In the genomic region with DNA sequence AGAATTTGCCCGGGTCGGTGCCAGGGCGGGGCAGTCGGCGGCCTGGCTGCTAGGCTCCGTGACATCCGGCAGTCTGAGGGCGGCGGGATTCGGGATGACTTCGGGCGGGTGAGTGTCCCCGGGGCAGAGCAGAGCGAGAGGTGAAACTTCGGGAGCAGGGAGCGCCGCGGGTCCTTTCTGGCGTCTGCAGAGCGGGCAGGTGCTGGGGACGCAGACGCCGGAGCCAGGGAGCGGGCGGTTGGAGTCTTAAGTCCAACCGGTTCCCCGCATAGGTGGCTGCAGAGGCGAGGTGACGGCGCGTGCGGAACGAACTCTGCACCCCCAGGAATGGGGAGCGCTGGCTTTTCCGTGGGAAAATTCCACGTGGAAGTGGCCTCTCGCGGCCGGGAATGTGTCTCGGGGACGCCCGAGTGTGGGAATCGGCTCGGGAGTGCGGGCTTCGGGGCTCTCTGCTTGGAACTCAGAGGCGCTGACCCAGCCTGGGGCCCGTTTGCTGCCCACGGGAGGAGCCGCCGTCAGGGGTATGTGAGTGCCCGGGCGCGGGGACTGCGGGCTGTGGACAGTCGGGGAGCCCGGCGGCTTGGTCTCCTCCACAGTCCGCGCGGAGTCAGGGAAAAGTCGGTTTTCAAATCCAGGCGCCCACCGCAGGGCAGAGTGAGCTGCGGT, we compare ENCODE assay signal across 8 cellular contexts. TPM values are rescaled to one million over a fixed set of nuclear protein-coding genes. Genes with fewer than 3 reads are reported as not detected.
DNase-seq lines count a peak whose midpoint lies in the region; ATAC-seq and TF ChIP-seq lines count a peak whose summit lies in the region.

A gene with protein sequence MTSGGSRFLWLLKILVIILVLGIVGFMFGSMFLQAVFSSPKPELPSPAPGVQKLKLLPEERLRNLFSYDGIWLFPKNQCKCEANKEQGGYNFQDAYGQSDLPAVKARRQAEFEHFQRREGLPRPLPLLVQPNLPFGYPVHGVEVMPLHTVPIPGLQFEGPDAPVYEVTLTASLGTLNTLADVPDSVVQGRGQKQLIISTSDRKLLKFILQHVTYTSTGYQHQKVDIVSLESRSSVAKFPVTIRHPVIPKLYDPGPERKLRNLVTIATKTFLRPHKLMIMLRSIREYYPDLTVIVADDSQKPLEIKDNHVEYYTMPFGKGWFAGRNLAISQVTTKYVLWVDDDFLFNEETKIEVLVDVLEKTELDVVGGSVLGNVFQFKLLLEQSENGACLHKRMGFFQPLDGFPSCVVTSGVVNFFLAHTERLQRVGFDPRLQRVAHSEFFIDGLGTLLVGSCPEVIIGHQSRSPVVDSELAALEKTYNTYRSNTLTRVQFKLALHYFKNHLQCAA (plus strand): TSS at position 71 of the 666 bp plus-strand sequence. CDS start 24 bp downstream, at position 95.

- peak within 1 kb of the TSS; percentile 52 for H3K4me3 ChIP-seq in AG04450 (ENCODE audit: low read depth, low read length)

- no peak for TF ChIP-seq POLR2A in erythroblast (IDR thresholded peaks at IDR 0.05; ENCODE audit: low read length)

- no peak for TF ChIP-seq EP300 in Ishikawa (IDR thresholded peaks at IDR 0.05; ENCODE audit: borderline replicate concordance)

- H3K9me3 Mint-ChIP-seq in chondrocyte (ENCODE audit: low read depth) (peaks cover 21% of the 10 kb centered on the region), naive B cell (peaks cover 0 to 6% (median 0%) of the 10 kb centered on the region in 7 donors)

- ATAC-seq in naive B cell (ENCODE audit: low read depth in 2 of 2) (peak in 1 of 2 donors; percentile 18), HG02840 (IDR thresholded peaks at IDR 0.05; ENCODE audit: low FRiP score, unreplicated experiment) (no peak)

- TF ChIP-seq CTCF in AG04450 (IDR thresholded peaks at IDR 0.05; ENCODE audit: low read depth, low read length): no peak
- no peak for TF ChIP-seq CTCF in chondrocyte (IDR thresholded peaks at IDR 0.05)

- H3K9me3 ChIP-seq in AG04450 (ENCODE audit: control insufficient read depth, insufficient read depth, low read length): peaks cover 9% of the 10 kb centered on the region

- H3K27me3 ChIP-seq in AG04450 (ENCODE audit: control insufficient read depth, insufficient read depth, low read length): peaks cover 27% of the 10 kb centered on the region

- H3K27ac Mint-ChIP-seq in chondrocyte (ENCODE audit: unreplicated experiment) (peak within 1 kb of the TSS; percentile 45), naive B cell (peak within 1 kb of the TSS in 1 of 6 donors; percentile 22)

- CTCF ChIA-PET in AG04450 (lab: Charles Lee): no interaction called here

- no peak for TF ChIP-seq RAD21 in Ishikawa (IDR thresholded peaks at IDR 0.05; ENCODE audit: low read depth)

- H3K27me3 Mint-ChIP-seq in chondrocyte (ENCODE audit: low read depth): peaks cover 42% of the 10 kb centered on the region
- H3K27me3 Mint-ChIP-seq in naive B cell: peaks cover 57 to 74% (median 66%) of the 10 kb centered on the region in 3 donors

- H3K4me1 Mint-ChIP-seq in chondrocyte (ENCODE audit: low read depth) (peaks cover 9% of the 10 kb centered on the region), naive B cell (peaks cover 7 to 14% (median 10%) of the 10 kb centered on the region in 3 donors)

- DNase-seq in AG04450 (ENCODE audit: low read depth, low spot score): no peak
- no peak for DNase-seq in chondrocyte (ENCODE audit: low spot score)
- DNase-seq in naive B cell: peak; percentile 1
- DNase-seq in middle frontal gyrus (ENCODE audit: extremely low spot score, low spot score): no peak
- DNase-seq in GM19240 (ENCODE audit: insufficient read length, low spot score): no peak
- DNase-seq in erythroblast (lab: John Stamatoyannopoulos, UW): no peak

- POLR2A ChIA-PET in AG04450 (lab: Yijun Ruan, JAX): no interaction called here

- H3K4me3 Mint-ChIP-seq in chondrocyte (ENCODE audit: unreplicated experiment) (peak within 1 kb of the TSS; percentile 69), naive B cell (peak within 1 kb of the TSS; percentile 27 to 85 (median 69))

- peak within 1 kb of the TSS; percentile 2 for H3K27ac ChIP-seq in AG04450 (ENCODE audit: low read depth, low read length)

- H3K36me3 Mint-ChIP-seq in chondrocyte (ENCODE audit: low read depth): peaks cover 17% of the 10 kb centered on the region
- peaks cover 0 to 8% of the 10 kb centered on the region in 2 donors for H3K36me3 Mint-ChIP-seq in naive B cell

TF ChIP-seq in Ishikawa, 13 proteins besides CTCF, POLR2A, EP300 and RAD21:
- TF ChIP-seq ZBTB7A (IDR thresholded peaks at IDR 0.05; ENCODE audit: low read depth) (0 out of 2 replicates have a peak, but pooled peaks have one; percentile 19), CEBPB (IDR thresholded peaks at IDR 0.05) (no peak)
TF ChIP-seq in Ishikawa: peak in this region for 1.

RNA-seq across cellular contexts. Expression of the gene that starts here (rescaled TPM):
- polyA plus RNA-seq in AG04450 (2011; rRNA removed): 0.01 TPM in 2 replicates
- polyA minus RNA-seq in AG04450 (2011; rRNA and poly(A)+ RNA removed): 0.09 TPM in 1 of 2 replicates, not detected in the other
- total RNA-seq in chondrocyte: 0.07 TPM in 1 of 3 replicates, not detected in the others
- polyA plus RNA-seq in naive B cell (ENCODE audit: low read depth in 6 of 6): not detected

Comparison
In these comparisons a context has a peak if more than half of its experiments do, and no peak if none do; other contexts are left out.
1. Peak in DNase-seq in naive B cell; RNA of the gene not detected or under 1 TPM.